23 cellular contexts compared by ENCODE assay signal in the genomic region with DNA sequence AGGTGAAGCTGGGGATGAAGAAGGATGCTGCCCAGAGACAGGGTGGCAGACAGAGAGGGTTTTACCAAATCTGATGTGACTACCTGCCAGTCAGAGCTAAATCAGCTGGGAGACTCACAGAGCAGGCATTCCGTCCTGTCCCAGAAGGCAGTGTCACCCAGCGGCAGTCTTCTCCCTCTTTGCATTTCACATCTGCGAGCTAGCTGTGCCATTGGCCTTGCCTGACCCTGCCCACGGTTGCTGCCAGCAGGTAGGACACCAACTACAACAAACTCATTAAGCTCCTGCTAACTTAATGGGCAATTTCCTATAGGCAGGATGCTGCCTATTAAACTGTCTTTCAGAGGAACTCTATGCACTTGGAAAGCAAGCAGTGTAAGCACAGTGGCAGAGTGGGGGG.
"Had no signal": no experiment of that assay in that cellular context is flagged by ENCODE, and none has a peak within 500 bp of the region (broad histone marks: within the 10 kb centered on the region; RNA-seq: fewer than 3 reads in every experiment).

No MANE protein-coding gene starts in this region.

- H3K4me3 Mint-ChIP-seq: memory B cell; nephron; neural progenitor cell; stimulated activated effector memory CD8-positive, alpha-beta T cell treated with anti-CD3 and anti-CD28 coated beads, Interleukin-12 subunit alpha, Interleukin-12 subunit beta, amount 100 ng/mL, for 72 hours had no signal

- H3K27ac ChIP-seq: coronary artery, esophagus squamous epithelium, neural progenitor cell, parathyroid adenoma, right lobe of liver, stomach, thyroid gland, vagina had no signal

- ATAC-seq: left lobe of liver; right lobe of liver; stimulated activated effector memory CD8-positive, alpha-beta T cell treated with anti-CD3 and anti-CD28 coated beads, Interleukin-12 subunit alpha, Interleukin-12 subunit beta, amount 100 ng/mL, for 72 hours had no signal

- H3K36me3 ChIP-seq: neural progenitor cell, right lobe of liver, stomach, thyroid gland, vagina had no signal

- H3K4me1 ChIP-seq: esophagus squamous epithelium, neural progenitor cell, parathyroid adenoma, right lobe of liver, stomach, thyroid gland, vagina had no signal

- H3K36me3 Mint-ChIP-seq: memory B cell; neural progenitor cell; stimulated activated effector memory CD8-positive, alpha-beta T cell treated with anti-CD3 and anti-CD28 coated beads, Interleukin-12 subunit alpha, Interleukin-12 subunit beta, amount 100 ng/mL, for 72 hours had no signal

- H3K4me3 ChIP-seq: coronary artery, esophagus squamous epithelium, lung, neural progenitor cell, right lobe of liver, smooth muscle cell, stomach, thyroid gland, vagina had no signal

- H3K27me3 Mint-ChIP-seq: memory B cell had no signal

- DNase-seq: dermis blood vessel endothelial cell; effector memory CD4-positive, alpha-beta T cell; erythroblast; esophagus squamous epithelium; kidney; right lobe of liver; stimulated activated CD4-positive, alpha-beta T cell treated with anti-CD3 and anti-CD28 coated beads, Interleukin-2, amount 100 ng/mL, for 24 hours; stimulated activated CD4-positive, alpha-beta T cell treated with anti-CD3 and anti-CD28 coated beads, Interleukin-4, amount 100 ng/mL, for 24 hours; stimulated activated naive CD4-positive, alpha-beta T cell treated with Interleukin-2 at 50 U/mL for 16 hours; stomach; thyroid gland; trophoblast cell had no signal

- H3K27me3 ChIP-seq: esophagus squamous epithelium, neural progenitor cell, right lobe of liver, stomach, thyroid gland, vagina had no signal

- H3K4me1 Mint-ChIP-seq: memory B cell; nephron; neural progenitor cell; stimulated activated effector memory CD8-positive, alpha-beta T cell treated with anti-CD3 and anti-CD28 coated beads, Interleukin-12 subunit alpha, Interleukin-12 subunit beta, amount 100 ng/mL, for 72 hours had no signal

- H3K9me3 ChIP-seq: esophagus squamous epithelium, right lobe of liver, stomach, thyroid gland, vagina had no signal

- H3K9me3 Mint-ChIP-seq: memory B cell; nephron; neural progenitor cell; stimulated activated effector memory CD8-positive, alpha-beta T cell treated with anti-CD3 and anti-CD28 coated beads, Interleukin-12 subunit alpha, Interleukin-12 subunit beta, amount 100 ng/mL, for 72 hours had no signal

- H3K27ac Mint-ChIP-seq: memory B cell; nephron; neural progenitor cell; progenitor cell of endocrine pancreas; stimulated activated effector memory CD8-positive, alpha-beta T cell treated with anti-CD3 and anti-CD28 coated beads, Interleukin-12 subunit alpha, Interleukin-12 subunit beta, amount 100 ng/mL, for 72 hours had no signal
